29 cellular contexts compared by ENCODE assay signal in genomic region chr10:101614957-101615759, GRCh38. TPM values are rescaled to one million over a fixed set of nuclear protein-coding genes. Genes with fewer than 3 reads are reported as not detected.
DNase-seq lines count a peak whose midpoint lies in the region; ATAC-seq and TF ChIP-seq lines count a peak whose summit lies in the region.
"Had no signal": no experiment of that assay in that cellular context is flagged by ENCODE, and none has a peak within 500 bp of the region (broad histone marks: within the 10 kb centered on the region; RNA-seq: fewer than 3 reads in every experiment).

No MANE protein-coding gene starts in this region.

- peak overlapping the region; percentile 29 for H3K18ac ChIP-seq in mesendoderm (ENCODE audit: low read length)

- H3K27ac ChIP-seq in GM23338 (ENCODE audit: low read depth) (peak overlapping the region; percentile 81; the same call in 1 of the 2 replicates), HUES6 (ENCODE audit: low read depth, low read length) (0 out of 2 replicates have a peak overlapping the region, but pooled peaks have one; percentile 43), mesendoderm (ENCODE audit: low read depth, low read length) (no peak overlapping the region)
- H3K27ac ChIP-seq: gastrocnemius medialis, hepatocyte, Peyer's patch, skin epidermis had no signal

- H3K27me3 Mint-ChIP-seq in GM23338 (ENCODE audit: insufficient read depth, low read depth, poor library complexity) (peaks cover 21% of the 10 kb centered on the region), chondrocyte (ENCODE audit: low read depth) (no peaks in the 10 kb centered on the region)
- H3K27me3 Mint-ChIP-seq: naive thymus-derived CD4-positive, alpha-beta T cell had no signal

- no peak overlapping the region for H2BK120ac ChIP-seq in mesendoderm (ENCODE audit: low read depth, low read length)

- H3K9me3 Mint-ChIP-seq in GM23338 (no peaks in the 10 kb centered on the region), chondrocyte (ENCODE audit: low read depth) (no peaks in the 10 kb centered on the region)
- H3K9me3 Mint-ChIP-seq: naive thymus-derived CD4-positive, alpha-beta T cell had no signal

- H3K9me3 ChIP-seq in HUES6 (ENCODE audit: control insufficient read depth, insufficient read depth, low read depth, low read length) = no peaks in the 10 kb centered on the region
- H3K9me3 ChIP-seq: BLaER1 treated with 17β-estradiol and CSF1 and Interleukin-3, amounts not matched to agents 10 nM and 100 nM; gastrocnemius medialis; Peyer's patch; tibial nerve had no signal

- no peak overlapping the region for H3K9ac ChIP-seq in HUES6 (ENCODE audit: low read length)
- peak overlapping the region; percentile 6 for H3K9ac ChIP-seq in mesendoderm (ENCODE audit: low read length)
- H3K9ac ChIP-seq: BLaER1 treated with 17β-estradiol and CSF1 and Interleukin-3, amounts not matched to agents 10 nM and 100 nM had no signal

- H3K36me3 Mint-ChIP-seq in GM23338 (ENCODE audit: low read depth) = peaks cover 4% of the 10 kb centered on the region; the same call in 2 of the 3 replicates
- H3K36me3 Mint-ChIP-seq in chondrocyte (ENCODE audit: low read depth) = peaks cover 11% of the 10 kb centered on the region

- no peaks in the 10 kb centered on the region for H4K20me1 ChIP-seq in GM23338 (replicated peaks; ENCODE audit: insufficient read depth)

- H3K9me2 ChIP-seq in GM23338 (ENCODE audit: insufficient read depth) = no peaks in the 10 kb centered on the region

- H4K8ac ChIP-seq in mesendoderm (ENCODE audit: low read depth, low read length) = no peak overlapping the region

- peak overlapping the region; percentile 30 for H3K56ac ChIP-seq in mesendoderm (ENCODE audit: low read length)

- H3K23ac ChIP-seq in mesendoderm (ENCODE audit: low read length) = no peak overlapping the region

- H3K4me2 ChIP-seq in GM23338 (peak overlapping the region; percentile 58; the same call in 1 of the 2 replicates), mesendoderm (ENCODE audit: low read length) (no peak overlapping the region)
- H3K4me2 ChIP-seq: hepatocyte had no signal

- TF ChIP-seq CTCF in GM23338 (conservative IDR thresholded peaks at IDR 0.05; ENCODE audit: low read depth in 2 of 2) (peak in 1 of 2 experiments; percentile 37; a peak in 2 of 4 replicates), chondrocyte (IDR thresholded peaks at IDR 0.05) (peak; percentile 17), omental fat pad (IDR thresholded peaks at IDR 0.05) (no peak)

- H3K36me3 ChIP-seq in GM23338 (ENCODE audit: insufficient read depth) (no peaks in the 10 kb centered on the region), HUES6 (ENCODE audit: control insufficient read depth, insufficient read depth, low read length) (peaks cover 23% of the 10 kb centered on the region), mesendoderm (ENCODE audit: control insufficient read depth, insufficient read depth, low read length) (no peaks in the 10 kb centered on the region)

- H3K27ac Mint-ChIP-seq in GM23338 (peak overlapping the region; percentile 33), chondrocyte (ENCODE audit: unreplicated experiment) (no peak overlapping the region)

- ATAC-seq in GM23338 (peak; percentile 62), left colon (no peak), omental fat pad (ENCODE audit: low FRiP score) (no peak)
- ATAC-seq: gastrocnemius medialis; K562; left ventricle myocardium superior; naive thymus-derived CD4-positive, alpha-beta T cell had no signal

- no peak overlapping the region for H3K4me3 ChIP-seq in GM23338
- H3K4me3 ChIP-seq in HUES6 (ENCODE audit: low read depth, low read length) = no peak overlapping the region
- H3K4me3 ChIP-seq in mesendoderm (ENCODE audit: low read length) = no peak overlapping the region
- H3K4me3 ChIP-seq: BLaER1 treated with 17β-estradiol and CSF1 and Interleukin-3, amounts not matched to agents 10 nM and 100 nM; gastrocnemius medialis; hepatocyte; K562; Peyer's patch; skin epidermis; tibial nerve had no signal

- no peaks in the 10 kb centered on the region for H3F3A ChIP-seq in GM23338 (replicated peaks; ENCODE audit: low read depth)

- H2AFZ ChIP-seq in GM23338 = no peak overlapping the region
- H2AFZ ChIP-seq: hepatocyte had no signal

- no peaks in the 10 kb centered on the region for H3K27me3 ChIP-seq in GM23338 (ENCODE audit: insufficient read depth)
- no peaks in the 10 kb centered on the region for H3K27me3 ChIP-seq in HUES6 (ENCODE audit: control insufficient read depth, insufficient read depth, low read length)
- H3K27me3 ChIP-seq in mesendoderm (ENCODE audit: insufficient read depth, low read length, poor library complexity) = no peaks in the 10 kb centered on the region
- H3K27me3 ChIP-seq: BLaER1 treated with 17β-estradiol and CSF1 and Interleukin-3, amounts not matched to agents 10 nM and 100 nM; gastrocnemius medialis; hepatocyte; Peyer's patch; tibial nerve had no signal

- intact Hi-C loops in left colon (cut with DNase I, micrococcal nuclease) = no loop called here

- peak overlapping the region; percentile 24 for H3K4ac ChIP-seq in mesendoderm (ENCODE audit: low read depth, low read length)

- peak; percentile 65 for DNase-seq in GM23338 (ENCODE audit: low spot score)
- DNase-seq in chondrocyte (ENCODE audit: low spot score) = no peak
- no peak for DNase-seq in mesendoderm
- no peak for DNase-seq in DMS53 treated with DMSO at 0.1 percent for 48 hours (lab: John Stamatoyannopoulos, UW; ENCODE audit: unreplicated experiment)
- DNase-seq in left colon = no peak
- no peak for DNase-seq in omental fat pad (ENCODE audit: low spot score)
- DNase-seq: activated CD4-positive, alpha-beta T cell treated with anti-CD3 and anti-CD28 coated beads, Interleukin-2, amount 50 U/mL, for 1 hour; activated naive CD4-positive, alpha-beta T cell treated with anti-CD3 and anti-CD28 coated beads, Interleukin-2, amount 50 U/mL, for 16 hours; central memory CD4-positive, alpha-beta T cell; COR-L47; DMS79 treated with DMSO at 0.1 percent for 48 hours; gastrocnemius medialis; left ventricle myocardium superior; midbrain; naive thymus-derived CD4-positive, alpha-beta T cell; NCI-H1105; NCI-H187 treated with DMSO at 0.1 percent for 48 hours; NCI-H2171 treated with DMSO at 0.1 percent for 48 hours; NCI-H510A treated with DMSO at 0.1 percent for 48 hours; Peyer's patch; stimulated activated CD8-positive, alpha-beta memory T cell treated with anti-CD3 and anti-CD28 coated beads, Interleukin-4, amount 100 ng/mL, for 48 hours; SW 1271; T-helper 9 cell had no signal

- H4K5ac ChIP-seq in mesendoderm (ENCODE audit: low read length) = no peak overlapping the region

- no CpG with 5 or more reads among the region's 11 CpGs for WGBS in mesendoderm (ENCODE audit: extremely low coverage, insufficient coverage, low lambda C conversion rate)

- H3K4me1 Mint-ChIP-seq in GM23338 (peaks cover 36% of the 10 kb centered on the region), chondrocyte (ENCODE audit: low read depth) (no peaks in the 10 kb centered on the region)

- peak overlapping the region; percentile 73 for H2AK5ac ChIP-seq in mesendoderm (ENCODE audit: low read length)

- no peak overlapping the region for H2BK15ac ChIP-seq in mesendoderm (replicated peaks; ENCODE audit: low read depth)

- H2BK5ac ChIP-seq in mesendoderm (ENCODE audit: low read length) = peak overlapping the region; percentile 37

- no peaks in the 10 kb centered on the region for H3K79me2 ChIP-seq in GM23338 (replicated peaks; ENCODE audit: insufficient read depth)
- no peaks in the 10 kb centered on the region for H3K79me2 ChIP-seq in mesendoderm (ENCODE audit: control insufficient read depth, insufficient read depth, low read length)
- H3K79me2 ChIP-seq: hepatocyte had no signal

- H3K4me1 ChIP-seq in GM23338 (ENCODE audit: insufficient read depth) = peaks cover 24% of the 10 kb centered on the region
- peaks cover 26% of the 10 kb centered on the region for H3K4me1 ChIP-seq in HUES6 (ENCODE audit: control insufficient read depth, insufficient read depth, low read length)
- peaks cover 10% of the 10 kb centered on the region for H3K4me1 ChIP-seq in mesendoderm (ENCODE audit: control insufficient read depth, low read depth, low read length)
- H3K4me1 ChIP-seq: gastrocnemius medialis, Peyer's patch had no signal

- H3K4me3 Mint-ChIP-seq in GM23338 = no peak overlapping the region; the same call in 2 of the 3 replicates
- no peak overlapping the region for H3K4me3 Mint-ChIP-seq in chondrocyte (ENCODE audit: unreplicated experiment)
- H3K4me3 Mint-ChIP-seq: naive thymus-derived CD4-positive, alpha-beta T cell had no signal

- no peaks in the 10 kb centered on the region for H3K79me1 ChIP-seq in mesendoderm (ENCODE audit: low read length)

TF ChIP-seq in GM23338, 12 proteins besides CTCF, POLR2A, EP300 and RAD21 (continues in another document):
- TF ChIP-seq POLR2AphosphoS5 (IDR thresholded peaks at IDR 0.05; ENCODE audit: low read depth) = no peak

RNA-seq across cellular contexts. Expression of gene DPCD, which starts 27.0 kb away (rescaled TPM):
- 22.5 and 48.4 TPM in 2 replicates for total RNA-seq in GM23338 (2014; rRNA removed; shearing (Covaris generic))
- polyA plus RNA-seq in GM23338 (2016; fragmentation: Nextera tagmentation; extraction: Ambion mirVana) = 36.3 and 38.1 TPM in 2 replicates
- total RNA-seq in chondrocyte (13.9 to 19.0 TPM (median 18.3 TPM) in 3 replicates), left colon (10 to 100 TPM in 1 of 2 donors, 1 to 10 TPM in 1; 7.3 to 12.9 TPM), omental fat pad (10 to 100 TPM in 3 of 4 donors, 1 to 10 TPM in 1; 9.8 to 16.9 (median 13.0) TPM)
- polyA plus RNA-seq in mesendoderm (2013, experiment 1 of 2) = 29.5 TPM
- polyA plus RNA-seq in mesendoderm (2013, experiment 2 of 2) = 27.4 TPM

RNA-seq across cellular contexts. Expression of gene POLL, which starts 27.1 kb away (rescaled TPM):
- 24.0 and 24.3 TPM in 2 replicates for total RNA-seq in GM23338 (2014; rRNA removed; shearing (Covaris generic))
- 17.3 and 18.2 TPM in 2 replicates for polyA plus RNA-seq in GM23338 (2016; fragmentation: Nextera tagmentation; extraction: Ambion mirVana)
- total RNA-seq in chondrocyte = 21.2 to 31.0 TPM (median 23.4 TPM) in 3 replicates
- 9.4 TPM for polyA plus RNA-seq in mesendoderm (2013, experiment 1 of 2)
- polyA plus RNA-seq in mesendoderm (2013, experiment 2 of 2) = 10.0 TPM
- 10 to 100 TPM; 27.1 to 28.6 TPM for total RNA-seq in left colon
- 10 to 100 TPM; 10.8 to 22.0 (median 16.1) TPM for total RNA-seq in omental fat pad
